Comparison of ENCODE assay signal across 26 cellular contexts in the genomic region with DNA sequence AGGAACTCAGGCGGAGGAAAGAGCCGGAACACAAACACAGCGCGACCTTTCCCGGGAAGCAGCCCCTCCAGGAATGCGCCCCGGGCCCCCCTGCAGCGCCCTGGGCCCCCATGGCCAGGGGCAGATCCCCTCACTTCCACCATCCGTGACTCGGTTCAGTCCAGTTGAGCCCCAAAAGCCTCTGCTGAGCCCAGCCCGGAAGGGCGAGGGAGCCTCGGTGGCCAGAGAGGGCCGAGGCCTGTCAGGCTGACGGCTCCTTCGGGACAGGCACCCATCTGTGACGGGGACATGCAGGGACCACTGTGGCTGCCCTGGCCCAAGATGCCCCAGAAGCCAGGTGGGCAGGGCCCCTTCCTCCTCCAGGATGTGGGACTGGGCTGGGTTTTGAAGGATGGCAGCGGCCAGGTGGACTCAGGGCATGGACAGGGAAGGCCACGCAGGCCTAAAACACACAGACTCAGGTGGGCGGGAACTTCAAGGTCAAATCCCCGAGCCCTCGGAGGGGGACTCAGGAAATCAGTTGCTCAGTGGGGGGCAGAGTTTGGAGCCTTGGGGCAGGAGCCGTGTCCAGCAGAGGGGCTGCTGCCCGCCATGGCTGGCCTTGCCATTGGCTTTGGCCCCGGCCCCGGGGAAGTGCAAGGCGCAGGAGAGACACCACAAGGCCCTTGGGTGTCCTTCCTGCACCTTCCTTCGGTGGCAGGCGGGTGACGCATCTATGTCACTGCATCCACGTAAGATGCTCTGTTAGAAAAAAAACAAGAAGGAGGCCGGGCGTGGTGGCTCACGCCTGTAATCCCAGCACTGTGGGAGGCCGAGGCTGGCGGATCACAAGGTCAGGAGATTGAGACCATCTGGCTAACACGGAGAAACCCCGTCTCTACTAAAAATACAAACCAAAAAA. TPM values are rescaled to one million over a fixed set of nuclear protein-coding genes. Genes with fewer than 3 reads are reported as not detected.
DNase-seq lines count a peak whose midpoint lies in the region; ATAC-seq, FAIRE-seq and TF ChIP-seq lines count a peak whose summit lies in the region.
"Had no signal": no experiment of that assay in that cellular context is flagged by ENCODE, and none has a peak within 500 bp of the region (broad histone marks: within the 10 kb centered on the region; RNA-seq: fewer than 3 reads in every experiment).

No MANE protein-coding gene starts in this region.

- ATAC-seq in esophagus mucosa (peak; percentile 17), left lobe of liver (no peak), pancreas (no peak)

- TF ChIP-seq CTCF in osteocyte (IDR thresholded peaks at IDR 0.05) (no peak), pancreas (IDR thresholded peaks at IDR 0.05) (no peak)

- H3K4me1 Mint-ChIP-seq in osteocyte (ENCODE audit: unreplicated experiment), result peaks cover 14% of the 10 kb centered on the region
- H3K4me1 Mint-ChIP-seq: CD4-positive, alpha-beta memory T cell had no signal

- intact Hi-C loops in pancreas (cut with DNase I), result no loop called here

- 85 to 87% methylated on average over 37 to 38 of the region's 38 CpGs for WGBS in pancreas, 2 donors

- no peaks in the 10 kb centered on the region for H3K4me1 ChIP-seq in pancreas
- H3K4me1 ChIP-seq: HAP-1 had no signal

- no peak for FAIRE-seq in pancreas (lab: Jason Lieb, UNC)
- FAIRE-seq: GM12891, GM18507, H54 had no signal

- H3K36me3 ChIP-seq in pancreas, result no peaks in the 10 kb centered on the region
- H3K36me3 ChIP-seq: HAP-1 had no signal

- H3K9me3 Mint-ChIP-seq in osteocyte (ENCODE audit: unreplicated experiment), result peaks cover 4% of the 10 kb centered on the region

- peak; percentile 54 for DNase-seq in activated effector memory CD4-positive, alpha-beta T cell treated with anti-CD3 and anti-CD28 coated beads, Interleukin-2, amount 50 U/mL, for 16 hours
- no peak for DNase-seq in activated effector memory CD4-positive, alpha-beta T cell treated with Interleukin-2 at 50 U/mL for 16 hours
- peak; percentile 38 for DNase-seq in left lobe of liver (ENCODE audit: low spot score)
- peak; percentile 85 for DNase-seq in osteocyte (ENCODE audit: extremely low spot score, unreplicated experiment)
- DNase-seq in KG1 (lab: John Stamatoyannopoulos, UW), result no peak
- no peak for DNase-seq in pancreas
- DNase-seq in NCI-H1436 treated with DMSO at 0.1 percent for 48 hours (lab: John Stamatoyannopoulos, UW), result no peak
- DNase-seq: C1 segment of cervical spinal cord; Calu3; CD4-positive, alpha-beta memory T cell; COR-L47; DMS53; DMS79 treated with DMSO at 0.1 percent for 48 hours; GF-D8; GOT3; HFFc6 had no signal

- H3K27ac ChIP-seq in pancreas, result no peak overlapping the region

- H3K36me3 Mint-ChIP-seq in osteocyte (ENCODE audit: unreplicated experiment), result no peaks in the 10 kb centered on the region
- H3K36me3 Mint-ChIP-seq: CD4-positive, alpha-beta memory T cell had no signal

- no peaks in the 10 kb centered on the region for H3K27me3 ChIP-seq in pancreas

- H3K4me3 ChIP-seq in pancreas, result no peak overlapping the region
- H3K4me3 ChIP-seq: HAP-1 had no signal

- no peak overlapping the region for H3K4me3 Mint-ChIP-seq in osteocyte (ENCODE audit: unreplicated experiment)
- H3K4me3 Mint-ChIP-seq: CD4-positive, alpha-beta memory T cell; HFFc6 had no signal

- H3K9me3 ChIP-seq in pancreas, result no peaks in the 10 kb centered on the region

- no peak overlapping the region for H3K27ac Mint-ChIP-seq in osteocyte (ENCODE audit: unreplicated experiment)
- H3K27ac Mint-ChIP-seq: HFFc6 had no signal

- peaks cover 11% of the 10 kb centered on the region for H3K27me3 Mint-ChIP-seq in osteocyte (ENCODE audit: unreplicated experiment)

RNA-seq across cellular contexts. Expression of a gene that starts 29.7 kb away (rescaled TPM):
- total RNA-seq in esophagus mucosa, result 7.3 TPM
- 0.03 TPM for total RNA-seq in left lobe of liver
- not detected in 2 replicates for total RNA-seq in osteocyte
- total RNA-seq in pancreas, result 10 to 100 TPM in 1 of 6 donors, 1 to 10 TPM in 5; 2.1 to 10.2 (median 5.4) TPM
- polyA plus RNA-seq in pancreas, result 1 to 10 TPM; 3.3 to 9.3 TPM
- total RNA-seq: A172, A673, Daoy, G401, HFFc6 had no signal
- polyA plus RNA-seq: BJ had no signal

RNA-seq across cellular contexts. Expression of a gene that starts 31.3 kb away (rescaled TPM):
- total RNA-seq in esophagus mucosa (9.9 TPM), left lobe of liver (9.7 TPM), osteocyte (16.0 and 19.8 TPM in 2 replicates), pancreas (10 to 100 TPM in 2 of 6 donors, 1 to 10 TPM in 4; 5.8 to 13.6 (median 7.6) TPM)
- polyA plus RNA-seq in pancreas, result 10 to 100 TPM; 17.7 to 19.8 TPM

RNA-seq across cellular contexts. Expression of a gene that starts 43.2 kb away (rescaled TPM):
- total RNA-seq in esophagus mucosa (10.8 TPM), left lobe of liver (10.3 TPM), osteocyte (23.4 and 27.6 TPM in 2 replicates), pancreas (10 to 100 TPM in 3 of 6 donors, 1 to 10 TPM in 3; 6.2 to 14.2 (median 9.9) TPM)
- polyA plus RNA-seq in pancreas, result 10 to 100 TPM; 10.1 to 14.8 TPM

RNA-seq across cellular contexts. Expression of a gene that starts 43.3 kb away (rescaled TPM):
- total RNA-seq in esophagus mucosa, result 2,377 TPM
- 609 TPM for total RNA-seq in left lobe of liver
- total RNA-seq in osteocyte, result 1,770 and 1,772 TPM in 2 replicates
- 1,000 to 10,000 TPM; 1,234 to 2,140 (median 1,676) TPM for total RNA-seq in pancreas
- polyA plus RNA-seq in pancreas, result 1,000 to 10,000 TPM; 1,900 to 1,906 TPM

RNA-seq across cellular contexts. Expression of a gene that starts 51.6 kb away (rescaled TPM):
- total RNA-seq in esophagus mucosa (25.4 TPM), left lobe of liver (59.9 TPM), osteocyte (36.2 and 39.4 TPM in 2 replicates), pancreas (10 to 100 TPM; 33.6 to 47.8 (median 37.2) TPM)
- polyA plus RNA-seq in pancreas, result 10 to 100 TPM; 69.2 to 73.9 TPM

Comparison
In these comparisons a context has a peak if more than half of its experiments do, and no peak if none do; other contexts are left out.
1. DNase-seq: peak in activated effector memory CD4-positive, alpha-beta T cell treated with anti-CD3 and anti-CD28 coated beads, Interleukin-2, amount 50 U/mL, for 16 hours (single experiment), left lobe of liver (single experiment) and osteocyte (single experiment); none in activated effector memory CD4-positive, alpha-beta T cell treated with Interleukin-2 at 50 U/mL for 16 hours (single experiment), KG1 (single experiment), pancreas (0 of 6) and NCI-H1436 treated with DMSO at 0.1 percent for 48 hours (single experiment).